1 cellular context compared by ENCODE assay signal in genomic region chr10:50621981-50622496, GRCh38.
TF ChIP-seq lines count a peak whose summit lies in the region.

No MANE protein-coding gene starts in this region.

TF ChIP-seq in K562, 482 proteins besides CTCF, POLR2A, EP300 and RAD21 (continued from another document and continues in another):
- TF ChIP-seq ZNF830 (CRISPR knock-in tag; IDR thresholded peaks at IDR 0.05) (no peak), ZBTB26 (CRISPR knock-in tag; IDR thresholded peaks at IDR 0.05) (peak; percentile 89; the same call in 1 of the 2 replicates), KAT7 (CRISPR knock-in tag; IDR thresholded peaks at IDR 0.05; ENCODE audit: borderline replicate concordance) (peak; percentile 67; the same call in 1 of the 2 replicates), ILF3 (IDR thresholded peaks at IDR 0.05; ENCODE audit: borderline replicate concordance) (no peak), ZBTB17 (CRISPR knock-in tag; IDR thresholded peaks at IDR 0.05) (0 out of 2 replicates have a peak, but pooled peaks have one; percentile 8), ZNF668 (CRISPR knock-in tag; IDR thresholded peaks at IDR 0.05) (no peak), MLLT1 (IDR thresholded peaks at IDR 0.05) (peak; percentile 60 to 66; a peak in 2 of 4 replicates), XRCC3 (IDR thresholded peaks at IDR 0.05) (no peak), ZKSCAN3 (CRISPR knock-in tag; IDR thresholded peaks at IDR 0.05) (no peak), BCOR (IDR thresholded peaks at IDR 0.05) (peak; percentile 60; the same call in 1 of the 2 replicates), ZSCAN32 (CRISPR knock-in tag; IDR thresholded peaks at IDR 0.05) (no peak), RBM17 (IDR thresholded peaks at IDR 0.05; ENCODE audit: borderline replicate concordance, low read depth, low read length) (no peak), AFF1 (IDR thresholded peaks at IDR 0.05; ENCODE audit: low read depth in 1 of 2, partially characterized antibody in 2 of 2) (peak in 1 of 2 experiments; percentile 64), MGA (IDR thresholded peaks at IDR 0.05) (peak; percentile 28; the same call in 1 of the 2 replicates), SRSF9 (IDR thresholded peaks at IDR 0.05; ENCODE audit: borderline replicate concordance, low read depth, low read length) (no peak), EP400 (IDR thresholded peaks at IDR 0.05) (peak; percentile 59), MTA1 (IDR thresholded peaks at IDR 0.05; ENCODE audit: borderline replicate concordance) (peak; percentile 70), ZBTB8A (IDR thresholded peaks at IDR 0.05; ENCODE audit: partially characterized antibody) (no peak), ELK1 (CRISPR knock-in tag; IDR thresholded peaks at IDR 0.05) (no peak), HMG20B (CRISPR knock-in tag; IDR thresholded peaks at IDR 0.05) (no peak), FOXP1 (CRISPR knock-in tag; IDR thresholded peaks at IDR 0.05) (peak; percentile 38; the same call in 1 of the 2 replicates), TAL1 (IDR thresholded peaks at IDR 0.05) (0 out of 2 replicates have a peak, but pooled peaks have one; percentile 13), ARID3B (CRISPR knock-in tag; IDR thresholded peaks at IDR 0.05; ENCODE audit: borderline replicate concordance) (0 out of 2 replicates have a peak, but pooled peaks have one; percentile 70), ESRRA (IDR thresholded peaks at IDR 0.05; ENCODE audit: borderline replicate concordance, low read depth) (peak; percentile 43; the same call in 1 of the 2 replicates), EGR1 (conservative IDR thresholded peaks at IDR 0.05) (peak; percentile 63), TBL1XR1 (IDR thresholded peaks at IDR 0.05; ENCODE audit: low read length in 2 of 2) (peak in 1 of 2 experiments; percentile 79; a peak in 2 of 4 replicates), HINFP (tag; conservative IDR thresholded peaks at IDR 0.05; ENCODE audit: low read depth) (no peak), CREB3L1 (IDR thresholded peaks at IDR 0.05; ENCODE audit: borderline replicate concordance, low read depth) (peak; percentile 35; the same call in 1 of the 2 replicates), ZNF507 (tag; conservative IDR thresholded peaks at IDR 0.05) (no peak)
